In genomic region chr22:35631597-35631996, GRCh38 we compare ENCODE assay signal across 9 cellular contexts. TPM values are rescaled to one million over a fixed set of nuclear protein-coding genes. Genes with fewer than 3 reads are reported as not detected.
A peak's percentile ranks its signal among the peaks of the same experiment; 100 is the strongest.
DNase-seq lines count a peak whose midpoint lies in the region; ATAC-seq and TF ChIP-seq lines count a peak whose summit lies in the region.
"Had no signal": no experiment of that assay in that cellular context is flagged by ENCODE, and none has a peak within 500 bp of the region (broad histone marks: within the 10 kb centered on the region; RNA-seq: fewer than 3 reads in every experiment).

No MANE protein-coding gene starts in this region.

- no peak overlapping the region for H3K4me3 ChIP-seq in epithelial cell of esophagus (ENCODE audit: low read length)
- H3K4me3 ChIP-seq: tibial artery had no signal

- in situ Hi-C loops in SK-MEL-5 (cut with HindIII; ENCODE audit: low pct_unique_long_range_greater_than_20kb, low sequenced_read_pairs) = no loop called here

- DNase-seq in COR-L47 (lab: John Stamatoyannopoulos, UW) (peak; percentile 24), HCEC 1CT (peak; percentile 46), SK-MEL-5 (ENCODE audit: low read depth, low spot score) (peak; percentile 87), epithelial cell of esophagus (ENCODE audit: low read depth) (peak; percentile 69), renal cortical epithelial cell (ENCODE audit: low read depth) (peak; percentile 52), inferior parietal cortex (ENCODE audit: extremely low spot score) (no peak), NCI-H2227 (lab: John Stamatoyannopoulos, UW; ENCODE audit: unreplicated experiment) (no peak)

- ATAC-seq in GM18873 (IDR thresholded peaks at IDR 0.05; ENCODE audit: low FRiP score, unreplicated experiment) = no peak

- TF ChIP-seq CTCF in epithelial cell of esophagus (IDR thresholded peaks at IDR 0.05; ENCODE audit: insufficient read depth, low read depth, low read length, missing control alignments) = peak; percentile 70

RNA-seq across cellular contexts. Expression of gene MB, which starts 14.5 kb away (rescaled TPM):
- total RNA-seq in SK-MEL-5 (2014; rRNA removed; shearing (Covaris generic)) = not detected in 2 replicates
- polyA plus RNA-seq in SK-MEL-5 (2015; cell fraction: cytosol; rRNA removed) = 0.30 and 1.1 TPM in 2 replicates
- polyA plus RNA-seq in SK-MEL-5 (2015; cell fraction: nucleus; rRNA removed) = not detected in 2 replicates
- total RNA-seq in renal cortical epithelial cell = not detected in 2 replicates

RNA-seq across cellular contexts. Expression of gene APOL6, which starts 16.6 kb away (rescaled TPM):
- total RNA-seq in SK-MEL-5 (2014; rRNA removed; shearing (Covaris generic)) = 12.9 and 13.7 TPM in 2 replicates
- polyA plus RNA-seq in SK-MEL-5 (2015; cell fraction: cytosol; rRNA removed) = 8.1 and 10.5 TPM in 2 replicates
- 6.5 and 8.2 TPM in 2 replicates for polyA plus RNA-seq in SK-MEL-5 (2015; cell fraction: nucleus; rRNA removed)
- total RNA-seq in renal cortical epithelial cell = 22.1 and 37.9 TPM in 2 replicates

Comparison
In these comparisons a context has a peak if more than half of its experiments do, and no peak if none do; other contexts are left out.
1. DNase-seq: peak in COR-L47 (single experiment), HCEC 1CT (single experiment), SK-MEL-5 (single experiment), epithelial cell of esophagus (single experiment) and renal cortical epithelial cell (single experiment); none in inferior parietal cortex (single experiment) and NCI-H2227 (single experiment).